Comparison of ENCODE assay signal across 30 cellular contexts in genomic region chr20:34993941-34994508, GRCh38. TPM values are rescaled to one million over a fixed set of nuclear protein-coding genes. Genes with fewer than 3 reads are reported as not detected.
A peak's percentile ranks its signal among the peaks of the same experiment; 100 is the strongest.
DNase-seq lines count a peak whose midpoint lies in the region; ATAC-seq and TF ChIP-seq lines count a peak whose summit lies in the region.
"Had no signal": no experiment of that assay in that cellular context is flagged by ENCODE, and none has a peak within 500 bp of the region (broad histone marks: within the 10 kb centered on the region; RNA-seq: fewer than 3 reads in every experiment).

No MANE protein-coding gene starts in this region.

- peaks cover 63 to 89% (median 85%) of the 10 kb centered on the region in 3 donors for H3K36me3 ChIP-seq in skeletal muscle tissue (ENCODE audit: control insufficient read depth in 3 of 3, insufficient read depth in 3 of 3, low read length in 3 of 3)
- peaks cover 44% of the 10 kb centered on the region for H3K36me3 ChIP-seq in suprapubic skin

- peak overlapping the region in 1 of 3 donors; percentile 54 for H3K9ac ChIP-seq in skeletal muscle tissue (ENCODE audit: low read depth in 1 of 3, low read length in 3 of 3)

- H3K27ac ChIP-seq in right cardiac atrium (ENCODE audit: low read length) (no peak overlapping the region), skeletal muscle tissue (ENCODE audit: low read depth, low read length) (peak overlapping the region; percentile 64), suprapubic skin (no peak overlapping the region)
- H3K27ac ChIP-seq: 22Rv1, HL-60, PC-9, SK-N-MC had no signal

- H3K4me1 Mint-ChIP-seq in chondrocyte (ENCODE audit: low read depth) = no peaks in the 10 kb centered on the region
- H3K4me1 Mint-ChIP-seq: CD14-positive monocyte had no signal

- TF ChIP-seq POLR2A in suprapubic skin (IDR thresholded peaks at IDR 0.05) = no peak

- H3K4me1 ChIP-seq in right cardiac atrium (ENCODE audit: control insufficient read depth, insufficient read depth, low read length) = no peaks in the 10 kb centered on the region
- H3K4me1 ChIP-seq in skeletal muscle tissue (ENCODE audit: control insufficient read depth in 3 of 3, insufficient read depth in 3 of 3, low read length in 3 of 3) = peaks cover 0 to 48% (median 39%) of the 10 kb centered on the region in 3 donors
- peaks cover 8% of the 10 kb centered on the region for H3K4me1 ChIP-seq in suprapubic skin

- no peak for TF ChIP-seq EP300 in suprapubic skin (IDR thresholded peaks at IDR 0.05)

- intact Hi-C loops in right cardiac atrium (cut with DNase I) = no loop called here

- no peaks in the 10 kb centered on the region for H3K27me3 Mint-ChIP-seq in chondrocyte (ENCODE audit: low read depth)

- ATAC-seq in activated naive CD4-positive, alpha-beta T cell treated with anti-CD3 and anti-CD28 coated beads, Interleukin-2, amount 50 U/mL, for 72 hours = no peak
- ATAC-seq in right cardiac atrium = peak in 1 of 2 donors; percentile 9

- no peaks in the 10 kb centered on the region for H3K27me3 ChIP-seq in right cardiac atrium (ENCODE audit: control insufficient read depth, insufficient read depth)
- no peaks in the 10 kb centered on the region for H3K27me3 ChIP-seq in skeletal muscle tissue (ENCODE audit: control insufficient read depth in 3 of 3, insufficient read depth in 3 of 3, low read length in 3 of 3)
- no peaks in the 10 kb centered on the region for H3K27me3 ChIP-seq in suprapubic skin
- H3K27me3 ChIP-seq: BE2C had no signal

- no peaks in the 10 kb centered on the region for H3K9me3 Mint-ChIP-seq in activated naive CD4-positive, alpha-beta T cell treated with anti-CD3 and anti-CD28 coated beads, Interleukin-2, amount 50 U/mL, for 72 hours
- H3K9me3 Mint-ChIP-seq in chondrocyte (ENCODE audit: low read depth) = no peaks in the 10 kb centered on the region
- H3K9me3 Mint-ChIP-seq: CD14-positive monocyte had no signal

- TF ChIP-seq CTCF in chondrocyte (IDR thresholded peaks at IDR 0.05) = no peak
- no peak for TF ChIP-seq CTCF in suprapubic skin (IDR thresholded peaks at IDR 0.05)

- peaks cover 0 to 6% of the 10 kb centered on the region in 2 donors for H3K36me3 Mint-ChIP-seq in activated naive CD4-positive, alpha-beta T cell treated with anti-CD3 and anti-CD28 coated beads, Interleukin-2, amount 50 U/mL, for 72 hours
- peaks cover 34% of the 10 kb centered on the region for H3K36me3 Mint-ChIP-seq in chondrocyte (ENCODE audit: low read depth)

- DNase-seq in activated naive CD4-positive, alpha-beta T cell treated with anti-CD3 and anti-CD28 coated beads, Interleukin-2, amount 50 U/mL, for 72 hours (ENCODE audit: low spot score in 2 of 2) = no peak
- no peak for DNase-seq in activated naive CD4-positive, alpha-beta T cell treated with Interleukin-2 at 50 U/mL for 16 hours
- DNase-seq in chondrocyte (ENCODE audit: low spot score) (peak; percentile 90), right cardiac atrium (peak in 2 of 3 donors; percentile 41 to 68), suprapubic skin (ENCODE audit: low spot score in 2 of 2) (no peak), NCI-H1048 (lab: John Stamatoyannopoulos, UW) (no peak)
- no peak for DNase-seq in activated CD8-positive, alpha-beta memory T cell treated with anti-CD3 and anti-CD28 coated beads, Interleukin-2, amount 50 U/mL, for 4 hours
- DNase-seq: ACHN; BE2C; Calu3; DMS79 treated with DMSO at 0.1 percent for 48 hours; GF-D8; HCEC 1CT; Kasumi-1; MV-4-11; NCI-H1105 treated with DMSO at 0.1 percent for 48 hours; NCI-H146; NCI-H1930; NCI-H446; NCI-H524 treated with DMSO at 0.1 percent for 48 hours; NCI-H774; NK-92 treated with Interleukin-12 subunit alpha and Interleukin-12 subunit beta, amount 100 ng/mL, for 24 hours; PC-9; SHP77 treated with DMSO at 0.1 percent for 48 hours had no signal

- WGBS in right cardiac atrium = 84% methylated on average over 22 of the region's 22 CpGs
- 91% methylated on average over 5 of the region's 22 CpGs for WGBS in suprapubic skin

- H3K4me3 ChIP-seq in right cardiac atrium (ENCODE audit: low read length) = no peak overlapping the region
- H3K4me3 ChIP-seq in skeletal muscle tissue (ENCODE audit: low read length in 3 of 3) = no peak overlapping the region
- no peak overlapping the region for H3K4me3 ChIP-seq in suprapubic skin
- H3K4me3 ChIP-seq: PC-9, SK-N-MC had no signal

- H3K4me3 Mint-ChIP-seq in chondrocyte (ENCODE audit: unreplicated experiment) = no peak overlapping the region
- H3K4me3 Mint-ChIP-seq: CD14-positive monocyte had no signal

- H3K9me3 ChIP-seq in right cardiac atrium (ENCODE audit: control insufficient read depth, low read length) = no peaks in the 10 kb centered on the region
- no peaks in the 10 kb centered on the region for H3K9me3 ChIP-seq in skeletal muscle tissue (ENCODE audit: control insufficient read depth in 3 of 3, low read length in 3 of 3)
- no peaks in the 10 kb centered on the region for H3K9me3 ChIP-seq in suprapubic skin
- H3K9me3 ChIP-seq: BE2C had no signal

- H3K27ac Mint-ChIP-seq in activated naive CD4-positive, alpha-beta T cell treated with anti-CD3 and anti-CD28 coated beads, Interleukin-2, amount 50 U/mL, for 72 hours = peak overlapping the region; percentile 36 to 38
- no peak overlapping the region for H3K27ac Mint-ChIP-seq in chondrocyte (ENCODE audit: unreplicated experiment)

RNA-seq across cellular contexts. Expression of gene MYH7B, which starts 38.4 kb away (rescaled TPM):
- total RNA-seq in activated naive CD4-positive, alpha-beta T cell treated with anti-CD3 and anti-CD28 coated beads, Interleukin-2, amount 50 U/mL, for 72 hours = under 1 TPM in 1 of 2 donors, not detected in 1; 0.70 TPM
- total RNA-seq in chondrocyte (0.30 to 0.64 TPM in 2 of 3 replicates, not detected in the other), right cardiac atrium (100 to 1,000 TPM in 2 of 4 donors, 10 to 100 TPM in 2; 43.3 to 134 (median 99.2) TPM), skeletal muscle tissue (19.3 TPM), suprapubic skin (under 1 TPM in 3 of 4 donors, not detected in 1; 0.18 to 0.97 (median 0.30) TPM)
- polyA plus RNA-seq in right cardiac atrium = 125 TPM
- total RNA-seq: RPMI7951 had no signal
- polyA plus RNA-seq: CD14-positive monocyte had no signal

RNA-seq across cellular contexts. Expression of gene GSS, which starts 38.4 kb away (rescaled TPM):
- 10 to 100 TPM; 59.7 to 74.2 TPM for total RNA-seq in activated naive CD4-positive, alpha-beta T cell treated with anti-CD3 and anti-CD28 coated beads, Interleukin-2, amount 50 U/mL, for 72 hours
- total RNA-seq in chondrocyte (39.5 to 57.7 TPM (median 57.3 TPM) in 3 replicates), right cardiac atrium (10 to 100 TPM; 23.6 to 32.6 (median 26.3) TPM), skeletal muscle tissue (18.3 TPM), suprapubic skin (10 to 100 TPM; 56.5 to 86.7 (median 75.2) TPM)
- 37.7 TPM for polyA plus RNA-seq in right cardiac atrium

Comparison
In these comparisons a context has a peak if more than half of its experiments do, and no peak if none do; other contexts are left out.
1. DNase-seq: peak in chondrocyte (single experiment) and right cardiac atrium (2 of 3); none in activated naive CD4-positive, alpha-beta T cell treated with anti-CD3 and anti-CD28 coated beads, Interleukin-2, amount 50 U/mL, for 72 hours (0 of 2), activated naive CD4-positive, alpha-beta T cell treated with Interleukin-2 at 50 U/mL for 16 hours (single experiment), suprapubic skin (0 of 2), NCI-H1048 (single experiment) and activated CD8-positive, alpha-beta memory T cell treated with anti-CD3 and anti-CD28 coated beads, Interleukin-2, amount 50 U/mL, for 4 hours (single experiment).
2. RNA of gene MYH7B, which starts 38.4 kb away (total RNA-seq): 43.3 to 134 TPM in right cardiac atrium and 19.3 TPM in skeletal muscle tissue (single experiment); 0.70 TPM in activated naive CD4-positive, alpha-beta T cell treated with anti-CD3 and anti-CD28 coated beads, Interleukin-2, amount 50 U/mL, for 72 hours, 0.30 to 0.64 TPM in chondrocyte and 0.18 to 0.97 TPM in suprapubic skin; every median in the first group is over 10 times any median in the second.